In the genomic region with DNA sequence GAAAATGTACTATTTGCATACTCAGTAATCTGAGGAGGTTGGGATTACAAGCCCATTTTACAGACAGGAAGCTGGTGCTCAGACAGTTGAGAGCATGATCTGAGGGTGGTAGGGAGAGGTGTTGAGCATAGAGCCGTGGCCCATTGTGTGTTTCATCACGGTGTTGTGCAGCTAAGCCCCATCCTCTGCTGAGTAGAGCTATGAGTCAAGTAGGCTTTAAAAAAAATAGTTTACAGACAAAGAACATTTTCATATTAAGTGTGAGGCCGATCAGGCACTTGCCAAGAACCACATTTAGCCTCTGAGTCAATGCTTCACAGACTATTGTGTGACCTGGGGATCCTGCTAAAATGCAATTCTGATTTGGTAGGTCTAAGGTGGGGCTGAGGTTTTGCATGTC, we compare ENCODE assay signal across 13 cellular contexts. TPM values are rescaled to one million over a fixed set of nuclear protein-coding genes. Genes with fewer than 3 reads are reported as not detected.
DNase-seq lines count a peak whose midpoint lies in the region; ATAC-seq and TF ChIP-seq lines count a peak whose summit lies in the region.
"Had no signal": no experiment of that assay in that cellular context is flagged by ENCODE, and none has a peak within 500 bp of the region (broad histone marks: within the 10 kb centered on the region; RNA-seq: fewer than 3 reads in every experiment).

No MANE protein-coding gene starts in this region.

- ATAC-seq in HG03342 (IDR thresholded peaks at IDR 0.05; ENCODE audit: unreplicated experiment), result no peak

- TF ChIP-seq CTCF in HFF-Myc (IDR thresholded peaks at IDR 0.05; ENCODE audit: low read depth, low read length, missing control alignments) (no peak), chondrocyte (IDR thresholded peaks at IDR 0.05) (no peak)

- no peaks in the 10 kb centered on the region for H3K9me3 Mint-ChIP-seq in chondrocyte (ENCODE audit: low read depth)
- H3K9me3 Mint-ChIP-seq: T-helper 1 cell treated with Interleukin-12 subunit alpha and Interleukin-12 subunit beta and Interleukin-4 antibody, amounts not matched to agents 30 μg/mL and 1 μg/mL, for 36 hours had no signal

- no peak overlapping the region for H3K4me3 Mint-ChIP-seq in chondrocyte (ENCODE audit: unreplicated experiment)
- H3K4me3 Mint-ChIP-seq: T-helper 1 cell treated with Interleukin-12 subunit alpha and Interleukin-12 subunit beta and Interleukin-4 antibody, amounts not matched to agents 30 μg/mL and 1 μg/mL, for 36 hours had no signal

- peak overlapping the region; percentile 25 for H3K27ac Mint-ChIP-seq in chondrocyte (ENCODE audit: unreplicated experiment)
- H3K27ac Mint-ChIP-seq: T-helper 1 cell treated with Interleukin-12 subunit alpha and Interleukin-12 subunit beta and Interleukin-4 antibody, amounts not matched to agents 30 μg/mL and 1 μg/mL, for 36 hours had no signal

- DNase-seq in Daoy (ENCODE audit: low read depth), result peak; percentile 63
- DNase-seq in HFF-Myc (ENCODE audit: extremely low read depth, low read depth), result peak; percentile 30
- DNase-seq in chondrocyte (ENCODE audit: low spot score), result no peak
- DNase-seq in myocyte (ENCODE audit: low read depth), result peak; percentile 44
- no peak for DNase-seq in DMS153 (lab: John Stamatoyannopoulos, UW)
- DNase-seq in SK-N-DZ (ENCODE audit: low spot score), result no peak
- DNase-seq: DMS79, GOT3, NCI-H1048, NCI-H526 treated with DMSO at 0.1 percent for 48 hours had no signal

- peaks cover 15% of the 10 kb centered on the region for H3K36me3 Mint-ChIP-seq in chondrocyte (ENCODE audit: low read depth)

- H3K27me3 Mint-ChIP-seq in chondrocyte (ENCODE audit: low read depth), result no peaks in the 10 kb centered on the region

- H3K4me3 ChIP-seq in HFF-Myc (replicated peaks; ENCODE audit: low read depth, low read length), result no peak overlapping the region
- H3K4me3 ChIP-seq: vagina had no signal

- peaks cover 39% of the 10 kb centered on the region for H3K4me1 Mint-ChIP-seq in chondrocyte (ENCODE audit: low read depth)

RNA-seq across cellular contexts. Expression of gene ZNF664, which starts 22.0 kb away (rescaled TPM):
- 50.4 and 50.9 TPM in 2 replicates for total RNA-seq in Daoy (2014; rRNA removed; shearing (Covaris generic))
- 86.7 to 99.8 TPM (median 88.0 TPM) in 3 replicates for total RNA-seq in chondrocyte
- total RNA-seq in myocyte, result 55.8 and 58.1 TPM in 2 replicates
- polyA plus RNA-seq in myocyte (2012), result 39.0 TPM
- polyA plus RNA-seq in SK-N-DZ (2014; cell fraction: cytosol; rRNA removed), result 152 and 158 TPM in 2 replicates
- polyA plus RNA-seq in SK-N-DZ (2014; cell fraction: nucleus; rRNA removed), result 93.4 and 537 TPM in 2 replicates

RNA-seq across cellular contexts. Expression of gene CCDC92, which starts 22.4 kb away (rescaled TPM):
- 5.3 and 7.7 TPM in 2 replicates for total RNA-seq in Daoy (2014; rRNA removed; shearing (Covaris generic))
- total RNA-seq in chondrocyte, result 63.0 to 74.7 TPM (median 68.8 TPM) in 3 replicates
- total RNA-seq in myocyte, result 18.3 and 21.1 TPM in 2 replicates
- 55.5 TPM for polyA plus RNA-seq in myocyte (2012)
- 14.0 and 15.3 TPM in 2 replicates for polyA plus RNA-seq in SK-N-DZ (2014; cell fraction: cytosol; rRNA removed)
- 14.5 and 22.4 TPM in 2 replicates for polyA plus RNA-seq in SK-N-DZ (2014; cell fraction: nucleus; rRNA removed)

Comparison
In these comparisons a context has a peak if more than half of its experiments do, and no peak if none do; other contexts are left out.
1. DNase-seq: peak in Daoy (single experiment), HFF-Myc (single experiment) and myocyte (single experiment); none in chondrocyte (single experiment), DMS153 (single experiment) and SK-N-DZ (single experiment).